Comparison of ENCODE assay signal across 24 cellular contexts in the genomic region with DNA sequence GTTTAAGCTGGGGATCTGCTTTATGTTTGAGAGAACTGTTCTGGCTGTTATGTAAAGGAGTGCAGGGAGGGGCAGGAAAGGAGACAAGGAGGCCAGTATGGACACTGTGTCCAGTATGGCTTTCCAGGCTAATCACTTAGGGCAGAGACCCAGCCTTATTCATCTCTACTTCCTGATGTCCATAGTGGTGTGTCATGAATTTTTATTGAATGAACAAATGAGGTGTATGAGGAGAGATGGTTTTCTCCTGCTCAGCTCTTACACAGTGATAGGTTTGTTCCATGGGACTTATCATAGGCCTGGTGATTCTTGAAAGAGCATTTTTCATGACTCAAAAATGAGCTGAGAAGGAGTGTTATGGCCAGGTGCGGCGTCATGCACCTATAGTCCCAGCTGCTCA.
"Had no signal": no experiment of that assay in that cellular context is flagged by ENCODE, and none has a peak within 500 bp of the region (broad histone marks: within the 10 kb centered on the region; RNA-seq: fewer than 3 reads in every experiment).

No MANE protein-coding gene starts in this region.

- H3K27me3 ChIP-seq: sigmoid colon, upper lobe of left lung had no signal

- H3K27ac ChIP-seq: sigmoid colon, thoracic aorta, upper lobe of left lung, WERI-Rb-1 had no signal

- H3K27me3 Mint-ChIP-seq: activated naive CD8-positive, alpha-beta T cell treated with anti-CD3 and anti-CD28 coated beads, Interleukin-2, amount 10 ng/mL, durations not matched to agents 7 days and 5 days; dendritic cell treated with granulocyte-macrophage colony-stimulating factor and Interleukin-4, amounts not matched to agents 40 ng/mL and 50 ng/mL, for 4 days; naive thymus-derived CD4-positive, alpha-beta T cell; progenitor cell of endocrine pancreas had no signal

- H3K4me2 ChIP-seq: smooth muscle cell had no signal

- H3K27ac Mint-ChIP-seq: activated naive CD8-positive, alpha-beta T cell treated with anti-CD3 and anti-CD28 coated beads, Interleukin-2, amount 10 ng/mL, durations not matched to agents 7 days and 5 days; dendritic cell treated with granulocyte-macrophage colony-stimulating factor and Interleukin-4, amounts not matched to agents 40 ng/mL and 50 ng/mL, for 4 days; naive thymus-derived CD4-positive, alpha-beta T cell; progenitor cell of endocrine pancreas had no signal

- H3K4me1 ChIP-seq: sigmoid colon, upper lobe of left lung had no signal

- H3K4me3 ChIP-seq: sigmoid colon, smooth muscle cell, thoracic aorta, upper lobe of left lung had no signal

- H3K36me3 ChIP-seq: WERI-Rb-1 had no signal

- H3K4me3 Mint-ChIP-seq: activated naive CD8-positive, alpha-beta T cell treated with anti-CD3 and anti-CD28 coated beads, Interleukin-2, amount 10 ng/mL, durations not matched to agents 7 days and 5 days; dendritic cell treated with granulocyte-macrophage colony-stimulating factor and Interleukin-4, amounts not matched to agents 40 ng/mL and 50 ng/mL, for 4 days; naive thymus-derived CD4-positive, alpha-beta T cell had no signal

- H3K4me1 Mint-ChIP-seq: activated naive CD8-positive, alpha-beta T cell treated with anti-CD3 and anti-CD28 coated beads, Interleukin-2, amount 10 ng/mL, durations not matched to agents 7 days and 5 days had no signal

- H3K9me3 ChIP-seq: sigmoid colon, thoracic aorta, upper lobe of left lung had no signal

- H3K9me3 Mint-ChIP-seq: activated naive CD8-positive, alpha-beta T cell treated with anti-CD3 and anti-CD28 coated beads, Interleukin-2, amount 10 ng/mL, durations not matched to agents 7 days and 5 days; dendritic cell treated with granulocyte-macrophage colony-stimulating factor and Interleukin-4, amounts not matched to agents 40 ng/mL and 50 ng/mL, for 4 days; naive thymus-derived CD4-positive, alpha-beta T cell had no signal

- ATAC-seq: left cardiac atrium; naive thymus-derived CD4-positive, alpha-beta T cell had no signal

- DNase-seq: activated CD4-positive, alpha-beta T cell treated with anti-CD3 and anti-CD28 coated beads for 1 hour; activated CD4-positive, alpha-beta T cell treated with anti-CD3 and anti-CD28 coated beads, Interleukin-2, amount 50 U/mL, for 1 hour; activated CD8-positive, alpha-beta memory T cell treated with anti-CD3 and anti-CD28 coated beads, Interleukin-2, amount 50 U/mL, for 48 hours; activated naive CD4-positive, alpha-beta T cell treated with Interleukin-2 at 50 U/mL for 16 hours; activated naive CD8-positive, alpha-beta T cell treated with anti-CD3 and anti-CD28 coated beads, Interleukin-2, amount 10 ng/mL, durations not matched to agents 7 days and 5 days; activated T-cell treated with anti-CD3 and anti-CD28 coated beads, Interleukin-2, amount 50 U/mL, for 48 hours; amygdala; effector CD4-positive, alpha-beta T cell; hypothalamus; left cardiac atrium; mesendoderm; naive thymus-derived CD4-positive, alpha-beta T cell; retina; sigmoid colon; stimulated activated CD4-positive, alpha-beta T cell treated with anti-CD3 and anti-CD28 coated beads, Interleukin-2, amount 100 ng/mL, for 48 hours; stimulated activated CD8-positive, alpha-beta memory T cell treated with anti-CD3 and anti-CD28 coated beads, Interleukin-4, amount 100 ng/mL, for 48 hours; stimulated activated naive CD4-positive, alpha-beta T cell treated with Interleukin-2 at 50 U/mL for 16 hours; T-helper 1 cell; upper lobe of left lung; WERI-Rb-1 had no signal
